In the genomic region with DNA sequence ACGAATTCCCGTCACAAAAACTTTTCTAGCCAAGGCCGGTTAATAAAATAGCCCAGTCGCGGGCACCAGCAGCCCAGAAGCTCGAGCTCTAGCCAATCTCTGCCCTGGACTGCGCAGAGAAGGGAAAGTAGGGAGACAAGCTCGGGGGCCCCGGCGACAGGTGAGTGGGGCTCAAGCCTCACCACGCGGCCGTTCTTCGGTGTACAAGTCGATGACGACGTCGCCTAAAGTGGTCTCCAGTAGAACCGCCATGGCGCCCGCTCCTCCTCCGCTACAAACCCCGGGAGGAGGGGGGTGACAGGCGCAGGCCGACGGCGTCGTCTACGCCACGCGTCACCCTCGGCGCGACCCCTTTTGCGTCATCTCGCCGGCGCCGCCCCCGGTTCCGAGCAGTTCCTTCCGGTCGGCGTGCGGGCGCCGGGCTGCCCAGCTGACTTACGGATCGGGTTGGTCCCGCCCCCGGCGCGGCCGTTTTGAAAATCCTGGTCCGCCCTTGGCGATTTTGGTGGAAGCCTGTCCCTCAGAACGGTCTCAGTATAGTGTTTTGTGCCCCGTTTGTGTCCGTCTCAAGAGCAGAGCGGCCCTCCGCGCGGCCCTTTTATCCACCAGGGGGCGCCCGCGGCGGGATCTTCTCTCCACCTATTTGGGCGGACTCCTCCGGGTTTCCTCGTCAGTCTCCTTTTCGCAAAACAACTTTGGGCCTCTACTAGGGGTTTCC, we compare ENCODE assay signal across 8 cellular contexts. TPM values are rescaled to one million over a fixed set of nuclear protein-coding genes. Genes with fewer than 3 reads are reported as not detected.
DNase-seq lines count a peak whose midpoint lies in the region; ATAC-seq and TF ChIP-seq lines count a peak whose summit lies in the region.

A gene with protein sequence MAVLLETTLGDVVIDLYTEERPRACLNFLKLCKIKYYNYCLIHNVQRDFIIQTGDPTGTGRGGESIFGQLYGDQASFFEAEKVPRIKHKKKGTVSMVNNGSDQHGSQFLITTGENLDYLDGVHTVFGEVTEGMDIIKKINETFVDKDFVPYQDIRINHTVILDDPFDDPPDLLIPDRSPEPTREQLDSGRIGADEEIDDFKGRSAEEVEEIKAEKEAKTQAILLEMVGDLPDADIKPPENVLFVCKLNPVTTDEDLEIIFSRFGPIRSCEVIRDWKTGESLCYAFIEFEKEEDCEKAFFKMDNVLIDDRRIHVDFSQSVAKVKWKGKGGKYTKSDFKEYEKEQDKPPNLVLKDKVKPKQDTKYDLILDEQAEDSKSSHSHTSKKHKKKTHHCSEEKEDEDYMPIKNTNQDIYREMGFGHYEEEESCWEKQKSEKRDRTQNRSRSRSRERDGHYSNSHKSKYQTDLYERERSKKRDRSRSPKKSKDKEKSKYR (minus strand): TSS at position 290 of the 718 bp plus-strand sequence. CDS start 38 bp downstream, at position 252.

- TF ChIP-seq POLR2A in ovary (IDR thresholded peaks at IDR 0.05) (peak; percentile 94), thyroid gland (IDR thresholded peaks at IDR 0.05) (peak in 1 of 2 donors; percentile 91)

- H3K27ac ChIP-seq in ovary, result peak within 1 kb of the TSS; percentile 48 to 93
- H3K27ac ChIP-seq in thyroid gland, result peak within 1 kb of the TSS; percentile 82 to 95 (median 91)

- peak; percentile 94 for ATAC-seq in HG02610 (IDR thresholded peaks at IDR 0.05; ENCODE audit: unreplicated experiment)

- H3K4me1 ChIP-seq in ovary (ENCODE audit: insufficient read depth) (peaks cover 9% of the 10 kb centered on the region), thyroid gland (peaks cover 15 to 24% of the 10 kb centered on the region in 2 donors)

- DNase-seq in GM12864 (ENCODE audit: low read depth) (peak; percentile 77), NCI-H1092 (lab: John Stamatoyannopoulos, UW) (peak; percentile 92), SKM-1 treated with dmso at 0.1 percent for 144 hours (lab: John Stamatoyannopoulos, UW; ENCODE audit: unreplicated experiment) (peak; percentile 85), glutamatergic neuron (peak; percentile 98), ovary (peak; percentile 95 to 99 (median 97)), thyroid gland (peak; percentile 96 to 97)
- peak; percentile 98 for DNase-seq in activated naive CD8-positive, alpha-beta T cell treated with anti-CD3 and anti-CD28 coated beads for 36 hours

- TF ChIP-seq CTCF in GM12864 (IDR thresholded peaks at IDR 0.05; ENCODE audit: low read depth, low read length, missing control alignments) (peak; percentile 81), glutamatergic neuron (IDR thresholded peaks at IDR 0.05; ENCODE audit: partially characterized antibody, unreplicated experiment) (peak; percentile 97), ovary (IDR thresholded peaks at IDR 0.05) (peak; percentile 75 to 82 (median 76)), thyroid gland (IDR thresholded peaks at IDR 0.05) (peak; percentile 42 to 74 (median 68))

- peak within 1 kb of the TSS; percentile 95 for H3K4me3 ChIP-seq in GM12864 (ENCODE audit: low read depth, low read length)
- peak within 1 kb of the TSS; percentile 97 for H3K4me3 ChIP-seq in ovary
- peak within 1 kb of the TSS; percentile 81 to 100 (median 84) for H3K4me3 ChIP-seq in thyroid gland (replicated peaks in 1 of 3)

- H3K27me3 Mint-ChIP-seq in activated naive CD8-positive, alpha-beta T cell treated with anti-CD3 and anti-CD28 coated beads for 36 hours, result no peaks in the 10 kb centered on the region
- H3K27me3 Mint-ChIP-seq in glutamatergic neuron (ENCODE audit: unreplicated experiment), result peaks cover 3% of the 10 kb centered on the region

- peaks cover 31% of the 10 kb centered on the region for H3K4me1 Mint-ChIP-seq in activated naive CD8-positive, alpha-beta T cell treated with anti-CD3 and anti-CD28 coated beads for 36 hours
- peaks cover 13% of the 10 kb centered on the region for H3K4me1 Mint-ChIP-seq in glutamatergic neuron (ENCODE audit: low read depth, unreplicated experiment)

- intact Hi-C loops in ovary (cut with DNase I), result loop anchor here in 1 of 4 donors (10.0 kb wide), 1 partner anchor 379 kb away; a partner anchor contains a TSS
- intact Hi-C loops in thyroid gland (cut with DNase I), result no loop called here

- 0% methylated on average over 63 to 71 of the region's 71 CpGs for WGBS in ovary, 3 donors
- WGBS in thyroid gland, 2 donors, result 0 to 2% methylated on average over 37 to 54 of the region's 71 CpGs

- H3K27me3 ChIP-seq in ovary, result no peaks in the 10 kb centered on the region
- no peaks in the 10 kb centered on the region for H3K27me3 ChIP-seq in thyroid gland

- no peaks in the 10 kb centered on the region for H3K36me3 Mint-ChIP-seq in activated naive CD8-positive, alpha-beta T cell treated with anti-CD3 and anti-CD28 coated beads for 36 hours
- H3K36me3 Mint-ChIP-seq in glutamatergic neuron (ENCODE audit: unreplicated experiment), result no peaks in the 10 kb centered on the region

- no peaks in the 10 kb centered on the region for H3K36me3 ChIP-seq in ovary
- H3K36me3 ChIP-seq in thyroid gland, result peaks cover 0 to under 1% of the 10 kb centered on the region in 2 donors

- H3K9me3 ChIP-seq in ovary, result no peaks in the 10 kb centered on the region
- no peaks in the 10 kb centered on the region for H3K9me3 ChIP-seq in thyroid gland

- peak within 1 kb of the TSS; percentile 96 for H3K27ac Mint-ChIP-seq in activated naive CD8-positive, alpha-beta T cell treated with anti-CD3 and anti-CD28 coated beads for 36 hours
- H3K27ac Mint-ChIP-seq in glutamatergic neuron (ENCODE audit: unreplicated experiment), result peak within 1 kb of the TSS; percentile 85

- peak within 1 kb of the TSS; percentile 94 for H3K4me3 Mint-ChIP-seq in activated naive CD8-positive, alpha-beta T cell treated with anti-CD3 and anti-CD28 coated beads for 36 hours
- H3K4me3 Mint-ChIP-seq in glutamatergic neuron (ENCODE audit: unreplicated experiment), result peak within 1 kb of the TSS; percentile 99

- H3K9me3 Mint-ChIP-seq in activated naive CD8-positive, alpha-beta T cell treated with anti-CD3 and anti-CD28 coated beads for 36 hours, result no peaks in the 10 kb centered on the region
- peaks cover 7% of the 10 kb centered on the region for H3K9me3 Mint-ChIP-seq in glutamatergic neuron (ENCODE audit: unreplicated experiment)

- peak; percentile 87 for TF ChIP-seq EP300 in ovary (IDR thresholded peaks at IDR 0.05)

RNA-seq across cellular contexts. Expression of the gene that starts here (rescaled TPM):
- 10 to 100 TPM; 26.2 to 27.5 TPM for total RNA-seq in activated naive CD8-positive, alpha-beta T cell treated with anti-CD3 and anti-CD28 coated beads for 36 hours
- 26.8 TPM for total RNA-seq in glutamatergic neuron (ENCODE audit: unreplicated experiment)
- 10 to 100 TPM; 35.1 to 50.6 (median 39.5) TPM for total RNA-seq in ovary
- 10 to 100 TPM; 29.4 to 32.5 TPM for polyA plus RNA-seq in ovary
- total RNA-seq in thyroid gland, result 10 to 100 TPM; 42.4 to 57.2 (median 48.4) TPM

Comparison
In these comparisons a context has a peak if more than half of its experiments do, and no peak if none do; other contexts are left out.
1. Peak in every context shown above with its lines: DNase-seq, ATAC-seq, H3K4me3 ChIP-seq and H3K27ac ChIP-seq.